ENCODE assay signal across 25 cellular contexts in genomic region chr14:45633220-45633984, GRCh38.
"Had no signal": no experiment of that assay in that cellular context is flagged by ENCODE, and none has a peak within 500 bp of the region (broad histone marks: within the 10 kb centered on the region; RNA-seq: fewer than 3 reads in every experiment).

No MANE protein-coding gene starts in this region.

- H3K9me3 ChIP-seq: Peyer's patch had no signal

- H3K27ac ChIP-seq: KMS-11, Peyer's patch had no signal

- DNase-seq: activated B cell treated with CpG ODN at 0.5 μM for 24 hours; activated CD4-positive, alpha-beta T cell treated with anti-CD3 and anti-CD28 coated beads for 1 hour; activated CD4-positive, alpha-beta T cell treated with anti-CD3 and anti-CD28 coated beads, Interleukin-2, amount 10 ng/mL, durations not matched to agents 24 days and 14 days; activated CD4-positive, alpha-beta T cell treated with anti-CD3 and anti-CD28 coated beads, Interleukin-2, amount 50 U/mL, for 48 hours; activated CD8-positive, alpha-beta memory T cell treated with anti-CD3 and anti-CD28 coated beads, Interleukin-2, amount 10 ng/mL, durations not matched to agents 7 days and 5 days; activated effector memory CD4-positive, alpha-beta T cell treated with Interleukin-2 at 50 U/mL for 16 hours; activated naive CD4-positive, alpha-beta T cell treated with anti-CD3 and anti-CD28 coated beads for 36 hours; activated T-cell treated with anti-CD3 and anti-CD28 coated beads, Interleukin-2, amount 50 U/mL, for 24 hours; amygdala; cerebellar nuclear complex; MM.1S; NCI-H1105 treated with DMSO at 0.1 percent for 48 hours; NCI-H146; NCI-H2029 treated with DMSO at 0.1 percent for 48 hours; NCI-H345; NCI-H510A; NCI-H69; Peyer's patch; SHP77 treated with DMSO at 0.1 percent for 48 hours; T-helper 17 cell; T-helper 9 cell had no signal

- H3K27ac Mint-ChIP-seq: activated B cell treated with CpG ODN at 0.5 μM for 24 hours; activated CD4-positive, alpha-beta T cell treated with anti-CD3 and anti-CD28 coated beads, Interleukin-2, amount 10 ng/mL, durations not matched to agents 24 days and 14 days; activated CD8-positive, alpha-beta memory T cell treated with anti-CD3 and anti-CD28 coated beads, Interleukin-2, amount 10 ng/mL, durations not matched to agents 7 days and 5 days; activated naive CD4-positive, alpha-beta T cell treated with anti-CD3 and anti-CD28 coated beads for 36 hours; activated naive CD8-positive, alpha-beta T cell; activated T-cell treated with anti-CD3 and anti-CD28 coated beads, Interleukin-2, amount 50 U/mL, for 24 hours; activated T-helper 1 cell treated with anti-CD3 and anti-CD28 coated beads, Interleukin-12 subunit alpha, Interleukin-12 subunit beta, Interleukin-2, Interleukin-4 antibody, amounts not matched to agents 30 ng/mL and 10 ng/mL and 1 ng/mL, durations not matched to agents 14 hours and 24 hours and 36 hours; brain; T-helper 17 cell had no signal

- H3K4me1 ChIP-seq: Peyer's patch had no signal

- H3K4me3 Mint-ChIP-seq: activated B cell treated with CpG ODN at 0.5 μM for 24 hours; activated CD4-positive, alpha-beta T cell treated with anti-CD3 and anti-CD28 coated beads, Interleukin-2, amount 10 ng/mL, durations not matched to agents 24 days and 14 days; activated CD8-positive, alpha-beta memory T cell treated with anti-CD3 and anti-CD28 coated beads, Interleukin-2, amount 10 ng/mL, durations not matched to agents 7 days and 5 days; activated naive CD4-positive, alpha-beta T cell treated with anti-CD3 and anti-CD28 coated beads for 36 hours; activated naive CD8-positive, alpha-beta T cell; activated T-cell treated with anti-CD3 and anti-CD28 coated beads, Interleukin-2, amount 50 U/mL, for 24 hours; activated T-helper 1 cell treated with anti-CD3 and anti-CD28 coated beads, Interleukin-12 subunit alpha, Interleukin-12 subunit beta, Interleukin-2, Interleukin-4 antibody, amounts not matched to agents 30 ng/mL and 10 ng/mL and 1 ng/mL, durations not matched to agents 14 hours and 24 hours and 36 hours; brain; T-helper 17 cell had no signal

- H3K4me3 ChIP-seq: Peyer's patch had no signal

- H3K9ac ChIP-seq: KMS-11 had no signal

- H3K27me3 Mint-ChIP-seq: activated B cell treated with CpG ODN at 0.5 μM for 24 hours; activated CD4-positive, alpha-beta T cell treated with anti-CD3 and anti-CD28 coated beads, Interleukin-2, amount 10 ng/mL, durations not matched to agents 24 days and 14 days; activated CD8-positive, alpha-beta memory T cell treated with anti-CD3 and anti-CD28 coated beads, Interleukin-2, amount 10 ng/mL, durations not matched to agents 7 days and 5 days; activated naive CD8-positive, alpha-beta T cell; activated T-cell treated with anti-CD3 and anti-CD28 coated beads, Interleukin-2, amount 50 U/mL, for 24 hours; brain; T-helper 17 cell had no signal

- H3K4me1 Mint-ChIP-seq: activated B cell treated with CpG ODN at 0.5 μM for 24 hours; activated CD4-positive, alpha-beta T cell treated with anti-CD3 and anti-CD28 coated beads, Interleukin-2, amount 10 ng/mL, durations not matched to agents 24 days and 14 days; activated CD8-positive, alpha-beta memory T cell treated with anti-CD3 and anti-CD28 coated beads, Interleukin-2, amount 10 ng/mL, durations not matched to agents 7 days and 5 days; brain; T-helper 17 cell had no signal

- H3K27me3 ChIP-seq: Peyer's patch had no signal

- H3K36me3 ChIP-seq: Peyer's patch had no signal

- H3K36me3 Mint-ChIP-seq: activated CD8-positive, alpha-beta memory T cell treated with anti-CD3 and anti-CD28 coated beads, Interleukin-2, amount 10 ng/mL, durations not matched to agents 7 days and 5 days; activated naive CD8-positive, alpha-beta T cell; brain had no signal
